In genomic region chr1:95022527-95022926, GRCh38 we compare ENCODE assay signal across 1 cellular context.
TF ChIP-seq lines count a peak whose summit lies in the region.

No MANE protein-coding gene starts in this region.

TF ChIP-seq in IMR-90, 13 proteins besides CTCF, POLR2A, EP300 and RAD21 (continued from another document):
- no peak for TF ChIP-seq ELK1 (IDR thresholded peaks at IDR 0.05; ENCODE audit: borderline replicate concordance, low read depth, low read length)
- no peak for TF ChIP-seq FOS (IDR thresholded peaks at IDR 0.05; ENCODE audit: low read depth, low read length)
- no peak for TF ChIP-seq RCOR1 (IDR thresholded peaks at IDR 0.05; ENCODE audit: insufficient replicate concordance, low read length)
